18 cellular contexts compared by ENCODE assay signal in the genomic region with DNA sequence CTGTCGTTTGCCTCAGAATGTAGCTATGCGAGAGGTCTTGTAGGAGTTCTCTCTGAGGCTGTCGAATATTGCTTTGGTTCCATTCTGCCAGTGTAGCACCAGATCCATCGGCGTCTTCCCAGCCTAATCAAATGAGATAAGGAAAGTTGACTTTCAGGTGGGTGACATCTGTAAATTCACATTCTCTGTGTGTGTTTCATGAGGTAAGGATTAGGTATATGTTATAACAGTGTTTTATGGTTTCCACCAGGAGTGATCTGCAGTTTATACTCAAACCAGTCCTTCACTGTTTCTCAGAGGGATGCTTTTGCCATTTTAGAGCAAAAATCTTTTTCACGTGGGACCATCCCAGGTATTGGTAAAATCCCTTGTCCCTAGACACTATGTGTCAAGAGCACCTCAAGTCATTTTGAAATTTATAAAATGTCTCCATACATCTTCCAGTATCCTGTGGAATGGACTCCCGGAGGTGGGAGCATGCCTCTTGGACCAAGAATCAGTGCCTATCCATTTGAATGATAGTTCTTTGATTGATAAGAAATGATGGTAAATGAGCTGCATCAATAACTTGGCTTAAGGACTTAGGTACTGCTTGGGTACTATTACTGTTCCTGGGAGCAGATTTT. TPM values are rescaled to one million over a fixed set of nuclear protein-coding genes. Genes with fewer than 3 reads are reported as not detected.
"Had no signal": no experiment of that assay in that cellular context is flagged by ENCODE, and none has a peak within 500 bp of the region (broad histone marks: within the 10 kb centered on the region; RNA-seq: fewer than 3 reads in every experiment).

No MANE protein-coding gene starts in this region.

- H3K27ac Mint-ChIP-seq: T-cell had no signal

- DNase-seq: activated CD4-positive, alpha-beta T cell treated with anti-CD3 and anti-CD28 coated beads for 1 hour; activated CD4-positive, alpha-beta T cell treated with anti-CD3 and anti-CD28 coated beads, Interleukin-2, amount 50 U/mL, for 4 hours; activated naive CD4-positive, alpha-beta T cell treated with Interleukin-2 at 50 U/mL for 16 hours; activated T-cell treated with anti-CD3 and anti-CD28 coated beads for 4 hours; anterior cingulate cortex; hippocampal formation; kidney glomerular epithelial cell; stimulated activated CD4-positive, alpha-beta T cell treated with anti-CD3 and anti-CD28 coated beads, Interleukin-2, amount 100 ng/mL, for 48 hours; stimulated activated naive CD4-positive, alpha-beta T cell treated with Interleukin-2 at 50 U/mL for 16 hours; substantia nigra; T-cell; T-helper 9 cell; transverse colon had no signal

- H3K9me3 ChIP-seq: transverse colon had no signal

- FAIRE-seq: colon, endometrium had no signal

- H3K4me3 Mint-ChIP-seq: mesothelial cell of epicardium, neural crest cell, T-cell had no signal

- H3K27me3 ChIP-seq: transverse colon had no signal

- H3K36me3 ChIP-seq: transverse colon had no signal

- H3K27ac ChIP-seq: transverse colon had no signal

- H3K4me3 ChIP-seq: transverse colon had no signal

- ATAC-seq: T-cell had no signal

- H3K36me3 Mint-ChIP-seq: T-cell had no signal

RNA-seq across cellular contexts. Expression of gene ANKRD1, which starts 7.9 kb away (rescaled TPM):
- total RNA-seq: lower leg skin, neural crest cell, T-cell, transverse colon had no signal
